Comparison of ENCODE assay signal across 1 cellular context in the genomic region with DNA sequence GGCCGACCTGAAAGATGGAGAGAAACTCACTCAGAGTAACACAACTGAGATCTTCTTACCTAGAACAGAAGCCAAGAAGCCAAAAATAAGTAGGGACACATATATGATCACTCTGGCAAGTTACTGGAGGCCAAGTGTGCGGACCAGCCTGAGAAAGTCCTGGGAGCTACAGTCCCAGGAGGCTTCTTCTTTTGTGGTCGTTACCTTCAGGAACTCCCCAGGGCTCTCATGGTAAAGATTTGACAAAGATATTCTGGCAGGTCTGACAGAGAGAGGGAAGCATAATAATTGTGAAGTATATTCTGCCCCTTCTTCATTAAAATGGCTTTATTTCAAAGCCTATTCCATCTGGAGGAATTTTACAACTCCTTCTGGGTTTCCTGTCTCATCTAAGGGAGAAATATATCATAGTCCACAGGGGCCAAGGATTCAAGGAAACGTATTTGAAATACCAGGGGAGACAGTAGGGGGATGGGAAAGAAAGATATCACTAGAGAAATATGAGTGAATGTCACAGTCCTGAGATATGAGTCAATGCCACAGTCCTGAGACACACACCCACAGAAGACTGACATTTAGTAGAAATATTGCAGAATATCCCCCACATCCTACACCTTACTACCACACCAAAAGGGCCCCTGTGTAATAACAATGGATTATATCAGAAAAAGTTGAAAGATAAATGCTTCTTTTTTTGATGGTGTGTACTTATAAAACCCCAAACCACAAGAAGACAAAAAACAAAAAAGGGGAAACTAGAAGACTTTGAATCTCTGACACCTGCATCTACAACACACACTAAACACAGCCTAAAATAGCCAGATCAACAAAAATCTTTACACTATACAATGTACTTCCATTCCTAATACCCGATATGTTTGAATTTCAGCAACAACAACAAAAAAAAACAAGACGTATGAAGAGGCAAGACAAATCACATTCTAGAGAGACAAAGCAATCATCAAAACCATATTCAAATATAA.
TF ChIP-seq lines count a peak whose summit lies in the region.

No MANE protein-coding gene starts in this region.

TF ChIP-seq in H1, 55 proteins besides CTCF, POLR2A, EP300 and RAD21 (continued from another document):
- TF ChIP-seq, protein P1, sequence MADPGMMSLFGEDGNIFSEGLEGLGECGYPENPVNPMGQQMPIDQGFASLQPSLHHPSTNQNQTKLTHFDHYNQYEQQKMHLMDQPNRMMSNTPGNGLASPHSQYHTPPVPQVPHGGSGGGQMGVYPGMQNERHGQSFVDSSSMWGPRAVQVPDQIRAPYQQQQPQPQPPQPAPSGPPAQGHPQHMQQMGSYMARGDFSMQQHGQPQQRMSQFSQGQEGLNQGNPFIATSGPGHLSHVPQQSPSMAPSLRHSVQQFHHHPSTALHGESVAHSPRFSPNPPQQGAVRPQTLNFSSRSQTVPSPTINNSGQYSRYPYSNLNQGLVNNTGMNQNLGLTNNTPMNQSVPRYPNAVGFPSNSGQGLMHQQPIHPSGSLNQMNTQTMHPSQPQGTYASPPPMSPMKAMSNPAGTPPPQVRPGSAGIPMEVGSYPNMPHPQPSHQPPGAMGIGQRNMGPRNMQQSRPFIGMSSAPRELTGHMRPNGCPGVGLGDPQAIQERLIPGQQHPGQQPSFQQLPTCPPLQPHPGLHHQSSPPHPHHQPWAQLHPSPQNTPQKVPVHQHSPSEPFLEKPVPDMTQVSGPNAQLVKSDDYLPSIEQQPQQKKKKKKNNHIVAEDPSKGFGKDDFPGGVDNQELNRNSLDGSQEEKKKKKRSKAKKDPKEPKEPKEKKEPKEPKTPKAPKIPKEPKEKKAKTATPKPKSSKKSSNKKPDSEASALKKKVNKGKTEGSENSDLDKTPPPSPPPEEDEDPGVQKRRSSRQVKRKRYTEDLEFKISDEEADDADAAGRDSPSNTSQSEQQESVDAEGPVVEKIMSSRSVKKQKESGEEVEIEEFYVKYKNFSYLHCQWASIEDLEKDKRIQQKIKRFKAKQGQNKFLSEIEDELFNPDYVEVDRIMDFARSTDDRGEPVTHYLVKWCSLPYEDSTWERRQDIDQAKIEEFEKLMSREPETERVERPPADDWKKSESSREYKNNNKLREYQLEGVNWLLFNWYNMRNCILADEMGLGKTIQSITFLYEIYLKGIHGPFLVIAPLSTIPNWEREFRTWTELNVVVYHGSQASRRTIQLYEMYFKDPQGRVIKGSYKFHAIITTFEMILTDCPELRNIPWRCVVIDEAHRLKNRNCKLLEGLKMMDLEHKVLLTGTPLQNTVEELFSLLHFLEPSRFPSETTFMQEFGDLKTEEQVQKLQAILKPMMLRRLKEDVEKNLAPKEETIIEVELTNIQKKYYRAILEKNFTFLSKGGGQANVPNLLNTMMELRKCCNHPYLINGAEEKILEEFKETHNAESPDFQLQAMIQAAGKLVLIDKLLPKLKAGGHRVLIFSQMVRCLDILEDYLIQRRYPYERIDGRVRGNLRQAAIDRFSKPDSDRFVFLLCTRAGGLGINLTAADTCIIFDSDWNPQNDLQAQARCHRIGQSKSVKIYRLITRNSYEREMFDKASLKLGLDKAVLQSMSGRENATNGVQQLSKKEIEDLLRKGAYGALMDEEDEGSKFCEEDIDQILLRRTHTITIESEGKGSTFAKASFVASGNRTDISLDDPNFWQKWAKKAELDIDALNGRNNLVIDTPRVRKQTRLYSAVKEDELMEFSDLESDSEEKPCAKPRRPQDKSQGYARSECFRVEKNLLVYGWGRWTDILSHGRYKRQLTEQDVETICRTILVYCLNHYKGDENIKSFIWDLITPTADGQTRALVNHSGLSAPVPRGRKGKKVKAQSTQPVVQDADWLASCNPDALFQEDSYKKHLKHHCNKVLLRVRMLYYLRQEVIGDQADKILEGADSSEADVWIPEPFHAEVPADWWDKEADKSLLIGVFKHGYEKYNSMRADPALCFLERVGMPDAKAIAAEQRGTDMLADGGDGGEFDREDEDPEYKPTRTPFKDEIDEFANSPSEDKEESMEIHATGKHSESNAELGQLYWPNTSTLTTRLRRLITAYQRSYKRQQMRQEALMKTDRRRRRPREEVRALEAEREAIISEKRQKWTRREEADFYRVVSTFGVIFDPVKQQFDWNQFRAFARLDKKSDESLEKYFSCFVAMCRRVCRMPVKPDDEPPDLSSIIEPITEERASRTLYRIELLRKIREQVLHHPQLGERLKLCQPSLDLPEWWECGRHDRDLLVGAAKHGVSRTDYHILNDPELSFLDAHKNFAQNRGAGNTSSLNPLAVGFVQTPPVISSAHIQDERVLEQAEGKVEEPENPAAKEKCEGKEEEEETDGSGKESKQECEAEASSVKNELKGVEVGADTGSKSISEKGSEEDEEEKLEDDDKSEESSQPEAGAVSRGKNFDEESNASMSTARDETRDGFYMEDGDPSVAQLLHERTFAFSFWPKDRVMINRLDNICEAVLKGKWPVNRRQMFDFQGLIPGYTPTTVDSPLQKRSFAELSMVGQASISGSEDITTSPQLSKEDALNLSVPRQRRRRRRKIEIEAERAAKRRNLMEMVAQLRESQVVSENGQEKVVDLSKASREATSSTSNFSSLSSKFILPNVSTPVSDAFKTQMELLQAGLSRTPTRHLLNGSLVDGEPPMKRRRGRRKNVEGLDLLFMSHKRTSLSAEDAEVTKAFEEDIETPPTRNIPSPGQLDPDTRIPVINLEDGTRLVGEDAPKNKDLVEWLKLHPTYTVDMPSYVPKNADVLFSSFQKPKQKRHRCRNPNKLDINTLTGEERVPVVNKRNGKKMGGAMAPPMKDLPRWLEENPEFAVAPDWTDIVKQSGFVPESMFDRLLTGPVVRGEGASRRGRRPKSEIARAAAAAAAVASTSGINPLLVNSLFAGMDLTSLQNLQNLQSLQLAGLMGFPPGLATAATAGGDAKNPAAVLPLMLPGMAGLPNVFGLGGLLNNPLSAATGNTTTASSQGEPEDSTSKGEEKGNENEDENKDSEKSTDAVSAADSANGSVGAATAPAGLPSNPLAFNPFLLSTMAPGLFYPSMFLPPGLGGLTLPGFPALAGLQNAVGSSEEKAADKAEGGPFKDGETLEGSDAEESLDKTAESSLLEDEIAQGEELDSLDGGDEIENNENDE (IDR thresholded peaks at IDR 0.05; ENCODE audit: insufficient replicate concordance, low read length) = no peak
